ENCODE assay signal across 14 cellular contexts in the genomic region with DNA sequence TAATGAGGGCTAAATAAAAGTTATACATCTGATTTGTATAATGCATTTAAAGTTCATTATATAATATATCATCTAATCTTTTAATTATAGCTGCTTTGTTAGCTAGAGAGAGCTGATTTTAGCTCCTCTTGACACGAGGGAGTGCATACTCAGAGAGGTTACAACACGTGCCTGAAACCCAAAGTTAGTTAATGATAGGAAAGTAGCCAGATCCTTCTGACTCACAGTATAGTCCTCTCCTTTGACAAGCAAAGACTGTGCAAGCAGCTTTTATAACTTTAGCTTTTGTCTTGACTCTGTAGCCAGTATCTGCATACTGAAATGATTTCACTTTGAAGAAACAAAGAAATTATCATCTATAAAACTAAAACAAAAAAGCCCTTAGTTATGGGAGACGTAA. TPM values are rescaled to one million over a fixed set of nuclear protein-coding genes. Genes with fewer than 3 reads are reported as not detected.
DNase-seq lines count a peak whose midpoint lies in the region; ATAC-seq and TF ChIP-seq lines count a peak whose summit lies in the region.
"Had no signal": no experiment of that assay in that cellular context is flagged by ENCODE, and none has a peak within 500 bp of the region (broad histone marks: within the 10 kb centered on the region; RNA-seq: fewer than 3 reads in every experiment).

No MANE protein-coding gene starts in this region.

- H3K9me3 ChIP-seq in left lung = no peaks in the 10 kb centered on the region
- H3K9me3 ChIP-seq: ovary had no signal

- no peak for TF ChIP-seq CTCF in left lung (IDR thresholded peaks at IDR 0.05)

- DNase-seq in NCI-H1105 treated with DMSO at 0.1 percent for 48 hours (lab: John Stamatoyannopoulos, UW) = peak; percentile 52
- DNase-seq in NCI-H1105 (lab: John Stamatoyannopoulos, UW) = no peak
- peak; percentile 38 for DNase-seq in HPDE6-E6E7 (ENCODE audit: extremely low spot score)
- DNase-seq in astrocyte of the hippocampus (ENCODE audit: low read depth, low spot score) = peak; percentile 27
- DNase-seq in left lung = no peak
- no peak for DNase-seq in NCI-H510A (lab: John Stamatoyannopoulos, UW)
- no peak for DNase-seq in epidermal melanocyte (ENCODE audit: insufficient read length, low spot score)
- no peak for DNase-seq in cerebellar nuclear complex (lab: John Stamatoyannopoulos, UW)
- DNase-seq: activated T-cell treated with anti-CD3 and anti-CD28 coated beads for 4 hours; ovary; stimulated activated CD4-positive, alpha-beta T cell treated with anti-CD3 and anti-CD28 coated beads, Interleukin-2, amount 100 ng/mL, for 48 hours; stimulated activated naive CD8-positive, alpha-beta T cell treated with anti-CD3 and anti-CD28 coated beads, Interleukin-15, amount 100 ng/mL, for 72 hours had no signal

- no peak overlapping the region for H3K4me3 ChIP-seq in left lung
- H3K4me3 ChIP-seq: ovary had no signal

- H3K36me3 ChIP-seq in left lung = no peaks in the 10 kb centered on the region
- H3K36me3 ChIP-seq: ovary had no signal

- ATAC-seq in left lung = peak; percentile 82
- ATAC-seq: stimulated activated naive CD8-positive, alpha-beta T cell treated with anti-CD3 and anti-CD28 coated beads, Interleukin-15, amount 100 ng/mL, for 72 hours had no signal

- H3K4me1 ChIP-seq in left lung = no peaks in the 10 kb centered on the region

- H3K27ac ChIP-seq in left lung = no peak overlapping the region
- H3K27ac ChIP-seq: ovary had no signal

- no peaks in the 10 kb centered on the region for H3K27me3 ChIP-seq in left lung
- H3K27me3 ChIP-seq: ovary had no signal

- intact Hi-C loops in left lung (cut with DNase I) = loop anchor here in 1 of 2 donors (5.0 kb wide), 1 partner anchor 225 kb away; no protein-coding TSS in a partner anchor

RNA-seq across cellular contexts. Expression of a gene that starts 13.3 kb away (rescaled TPM):
- not detected for total RNA-seq in left lung
- total RNA-seq: frontal cortex, lower leg skin, ovary had no signal

RNA-seq across cellular contexts. Expression of a gene that starts 49.6 kb away (rescaled TPM):
- 10 to 100 TPM; 16.6 to 29.3 TPM for total RNA-seq in left lung

Comparison
In these comparisons a context has a peak if more than half of its experiments do, and no peak if none do; other contexts are left out.
1. DNase-seq: peak in NCI-H1105 treated with DMSO at 0.1 percent for 48 hours (single experiment), HPDE6-E6E7 (single experiment) and astrocyte of the hippocampus (single experiment); none in NCI-H1105 (single experiment), left lung (0 of 2), NCI-H510A (single experiment), epidermal melanocyte (single experiment) and cerebellar nuclear complex (0 of 2).